Comparison of ENCODE assay signal across 1 cellular context in genomic region chr1:96688737-96689136, GRCh38.
TF ChIP-seq lines count a peak whose summit lies in the region.

No MANE protein-coding gene starts in this region.

TF ChIP-seq in SK-N-SH treated with all-trans-retinoic acid at 6 μM for 48 hours, 23 proteins besides CTCF, POLR2A, EP300 and RAD21 (continued from another document):
- TF ChIP-seq TSHZ2 (CRISPR knock-in tag; IDR thresholded peaks at IDR 0.05), result no peak
- no peak for TF ChIP-seq ARNTL (CRISPR knock-in tag; IDR thresholded peaks at IDR 0.05; ENCODE audit: borderline replicate concordance, low read depth)
- no peak for TF ChIP-seq TCF4 (CRISPR knock-in tag; IDR thresholded peaks at IDR 0.05; ENCODE audit: borderline replicate concordance)
- no peak for TF ChIP-seq ZNF70 (CRISPR knock-in tag; IDR thresholded peaks at IDR 0.05)
- TF ChIP-seq ZNF8 (CRISPR knock-in tag; IDR thresholded peaks at IDR 0.05), result no peak
TF ChIP-seq in SK-N-SH treated with all-trans-retinoic acid at 6 μM for 48 hours: peak in this region for 0.
